ENCODE assay signal across 8 cellular contexts in genomic region chr1:169105434-169106094, GRCh38. TPM values are rescaled to one million over a fixed set of nuclear protein-coding genes. Genes with fewer than 3 reads are reported as not detected.
A peak's percentile ranks its signal among the peaks of the same experiment; 100 is the strongest.
DNase-seq lines count a peak whose midpoint lies in the region; ATAC-seq and TF ChIP-seq lines count a peak whose summit lies in the region.

No MANE protein-coding gene starts in this region.

- H3K4me3 ChIP-seq in HEK293 (ENCODE audit: low read depth, low read length) (peak overlapping the region; percentile 89), MM.1S (ENCODE audit: low read length) (peak overlapping the region; percentile 77), lower lobe of right lung (peak overlapping the region; percentile 92), stomach smooth muscle (ENCODE audit: low read length in 2 of 2) (peak overlapping the region; percentile 42 to 95)

- peak overlapping the region; percentile 94 for H3K4me2 ChIP-seq in MM.1S (ENCODE audit: low read depth, low read length)

- H3K27ac ChIP-seq in HEK293 (ENCODE audit: extremely low read depth, low read depth, low read length) (peak overlapping the region; percentile 93), MM.1S (ENCODE audit: low read length) (no peak overlapping the region), lower lobe of right lung (peak overlapping the region; percentile 91), stomach smooth muscle (ENCODE audit: low read length) (peak overlapping the region; percentile 37)

- no peaks in the 10 kb centered on the region for H3K36me3 ChIP-seq in HEK293 (ENCODE audit: control insufficient read depth in 2 of 2, insufficient read depth in 1 of 2, low read length in 2 of 2)
- H3K36me3 ChIP-seq in MM.1S (replicated peaks; ENCODE audit: insufficient read depth, low read length), result no peaks in the 10 kb centered on the region
- H3K36me3 ChIP-seq in lower lobe of right lung, result no peaks in the 10 kb centered on the region
- H3K36me3 ChIP-seq in stomach smooth muscle (ENCODE audit: control insufficient read depth in 2 of 2, insufficient read depth in 2 of 2, low read length in 2 of 2), result no peaks in the 10 kb centered on the region

- peak; percentile 78 for TF ChIP-seq CTCF in HEK293 (tag by site-specific recombination; IDR thresholded peaks at IDR 0.05)
- TF ChIP-seq CTCF in MM.1S (IDR thresholded peaks at IDR 0.05; ENCODE audit: low read length), result peak; percentile 27; the same call in 1 of the 2 replicates
- no peak for TF ChIP-seq CTCF in lower lobe of right lung (IDR thresholded peaks at IDR 0.05)

- DNase-seq in activated naive CD4-positive, alpha-beta T cell treated with Interleukin-2 at 50 U/mL for 16 hours, result peak; percentile 29
- no peak for DNase-seq in activated naive CD4-positive, alpha-beta T cell (lab: John Stamatoyannopoulos, UW)
- DNase-seq in MM.1S, result peak; percentile 64
- DNase-seq in T-helper 22 cell (ENCODE audit: low read depth), result peak; percentile 37
- peak; percentile 47 for DNase-seq in dermis blood vessel endothelial cell
- peak; percentile 94 for DNase-seq in lower lobe of right lung

- POLR2A ChIA-PET in HEK293 (lab: Yijun Ruan, JAX), result interaction anchor here (0.6 to 2.6 kb wide), 6 partner anchors 13 to 866 kb away, joined by 3 to 13 read pairs (median 4); partner anchors contain the start of gene SLC19A2

- peak; percentile 66 to 82 for ATAC-seq in lower lobe of right lung

- peak overlapping the region; percentile 56 for H3K9ac ChIP-seq in MM.1S (ENCODE audit: low read length)
- peak overlapping the region; percentile 13 to 19 for H3K9ac ChIP-seq in stomach smooth muscle (ENCODE audit: low read length in 2 of 2)

- H3K27me3 ChIP-seq in MM.1S (replicated peaks; ENCODE audit: insufficient read depth, low read length) (peaks cover 17% of the 10 kb centered on the region; the same call in 1 of the 2 replicates), lower lobe of right lung (ENCODE audit: low read depth) (no peaks in the 10 kb centered on the region), stomach smooth muscle (ENCODE audit: control insufficient read depth in 1 of 2, insufficient read depth in 2 of 2, low read length in 2 of 2) (no peaks in the 10 kb centered on the region)

- H3F3A ChIP-seq in MM.1S (ENCODE audit: insufficient read depth, low read length), result no peaks in the 10 kb centered on the region

- H3K9me3 ChIP-seq in HEK293 (ENCODE audit: control insufficient read depth, insufficient read depth, low read depth, low read length) (no peaks in the 10 kb centered on the region), MM.1S (replicated peaks; ENCODE audit: insufficient read depth, low read length) (no peaks in the 10 kb centered on the region), lower lobe of right lung (no peaks in the 10 kb centered on the region), stomach smooth muscle (ENCODE audit: control insufficient read depth in 2 of 2, low read length in 2 of 2) (no peaks in the 10 kb centered on the region)

- intact Hi-C loops in lower lobe of right lung (cut with DNase I), result loop anchor here (10.0 kb wide), 2 partner anchors 271 to 471 kb away; no protein-coding TSS in a partner anchor

- peak overlapping the region; percentile 62 for H2AFZ ChIP-seq in MM.1S (ENCODE audit: low read length)

- CTCF ChIA-PET in HEK293 (lab: Yijun Ruan, JAX), result interaction anchor here (0.6 kb wide), 1 partner anchor 87 kb away, joined by 3 read pairs; no protein-coding TSS in a partner anchor

- peaks cover 33% of the 10 kb centered on the region for H3K4me1 ChIP-seq in HEK293 (ENCODE audit: control insufficient read depth, insufficient read depth, low read length)
- peaks cover 4% of the 10 kb centered on the region; the same call in 1 of the 2 replicates for H3K4me1 ChIP-seq in MM.1S (ENCODE audit: low read length)
- peaks cover 52% of the 10 kb centered on the region for H3K4me1 ChIP-seq in lower lobe of right lung
- H3K4me1 ChIP-seq in stomach smooth muscle (ENCODE audit: control insufficient read depth, insufficient read depth, low read length), result peaks cover 55% of the 10 kb centered on the region

- no peaks in the 10 kb centered on the region for H3K9me2 ChIP-seq in MM.1S (replicated peaks; ENCODE audit: insufficient read depth, low read length)

- no peaks in the 10 kb centered on the region for H3K79me2 ChIP-seq in MM.1S (ENCODE audit: low read length)

- no peaks in the 10 kb centered on the region for H4K20me1 ChIP-seq in MM.1S (ENCODE audit: insufficient read depth, low read length)

TF ChIP-seq in HEK293, 187 proteins besides CTCF, POLR2A, EP300 and RAD21 (continues in another document):
- peak; percentile 60 for TF ChIP-seq ZBTB26 (tag by site-specific recombination; optimal IDR thresholded peaks at IDR 0.05)
- 0 out of 2 replicates have a peak, but pooled peaks have one; percentile 33 for TF ChIP-seq ZNF610 (tag by site-specific recombination; IDR thresholded peaks at IDR 0.05; ENCODE audit: borderline replicate concordance)
- peak; percentile 23; the same call in 1 of the 2 replicates for TF ChIP-seq ZNF561 (tag by site-specific recombination; IDR thresholded peaks at IDR 0.05; ENCODE audit: borderline replicate concordance)
- no peak for TF ChIP-seq IKZF3 (tag by site-specific recombination; IDR thresholded peaks at IDR 0.05)
- TF ChIP-seq ZNF580 (tag by site-specific recombination; IDR thresholded peaks at IDR 0.05), result no peak
- TF ChIP-seq ZNF341 (tag by site-specific recombination; IDR thresholded peaks at IDR 0.05; ENCODE audit: low read depth), result peak; percentile 86
- TF ChIP-seq PRDM10 (tag by site-specific recombination; IDR thresholded peaks at IDR 0.05), result peak; percentile 82
- no peak for TF ChIP-seq ZNF169 (tag by site-specific recombination; IDR thresholded peaks at IDR 0.05)
- peak; percentile 69 for TF ChIP-seq KLF9 (tag by site-specific recombination; IDR thresholded peaks at IDR 0.05; ENCODE audit: low read depth)
- peak; percentile 64 for TF ChIP-seq ZNF223 (tag by site-specific recombination; IDR thresholded peaks at IDR 0.05)
- TF ChIP-seq ZSCAN30 (tag by site-specific recombination; IDR thresholded peaks at IDR 0.05), result 0 out of 2 replicates have a peak, but pooled peaks have one; percentile 30
- TF ChIP-seq ZNF398 (tag by site-specific recombination; IDR thresholded peaks at IDR 0.05), result peak; percentile 89

RNA-seq across cellular contexts. Expression of gene ATP1B1, which starts 0.9 kb away (rescaled TPM):
- total RNA-seq in dermis blood vessel endothelial cell (6.3 and 8.5 TPM in 2 replicates), lower lobe of right lung (173 TPM)

Comparison
In these comparisons a context has a peak if more than half of its experiments do, and no peak if none do; other contexts are left out.
1. DNase-seq: peak in activated naive CD4-positive, alpha-beta T cell treated with Interleukin-2 at 50 U/mL for 16 hours (single experiment), MM.1S (single experiment), T-helper 22 cell (single experiment), dermis blood vessel endothelial cell (single experiment) and lower lobe of right lung (single experiment); none in activated naive CD4-positive, alpha-beta T cell (0 of 4).
2. RNA of gene ATP1B1, which starts 0.9 kb away (total RNA-seq): 173 TPM in lower lobe of right lung (single experiment); 6.3 to 8.5 TPM in dermis blood vessel endothelial cell; every median in the first group is over 10 times any median in the second.
3. Peak in every context shown above with its lines, with median percentiles within 50 percentile points of each other: H3K4me3 ChIP-seq.